In genomic region chr3:25045291-25045690, GRCh38 we compare ENCODE assay signal across 14 cellular contexts.
DNase-seq lines count a peak whose midpoint lies in the region; ATAC-seq, FAIRE-seq and TF ChIP-seq lines count a peak whose summit lies in the region.
"Had no signal": no experiment of that assay in that cellular context is flagged by ENCODE, and none has a peak within 500 bp of the region (broad histone marks: within the 10 kb centered on the region; RNA-seq: fewer than 3 reads in every experiment).

No MANE protein-coding gene starts in this region.

- H3K36me3 Mint-ChIP-seq in progenitor cell of endocrine pancreas (ENCODE audit: insufficient read depth), result peaks cover 1% of the 10 kb centered on the region
- no peaks in the 10 kb centered on the region for H3K36me3 Mint-ChIP-seq in effector memory CD8-positive, alpha-beta T cell (ENCODE audit: insufficient read depth)

- peak overlapping the region; percentile 59 for H3K27ac Mint-ChIP-seq in progenitor cell of endocrine pancreas
- no peak overlapping the region for H3K27ac Mint-ChIP-seq in effector memory CD8-positive, alpha-beta T cell
- H3K27ac Mint-ChIP-seq: activated T-cell treated with anti-CD3 and anti-CD28 coated beads, Interleukin-2, amount 50 U/mL, for 72 hours; CD4-positive, alpha-beta T cell had no signal

- peak; percentile 7 for DNase-seq in RPMI7951 (ENCODE audit: low read depth)
- peak; percentile 76 for DNase-seq in islet precursor cell
- DNase-seq in progenitor cell of endocrine pancreas (ENCODE audit: low spot score, unreplicated experiment), result no peak
- no peak for DNase-seq in hepatic stellate cell (ENCODE audit: low spot score)
- DNase-seq in effector memory CD8-positive, alpha-beta T cell, result no peak
- DNase-seq in GM19238 (ENCODE audit: insufficient read length, low spot score), result no peak
- DNase-seq: activated CD4-positive, CD25-positive, alpha-beta regulatory T cell treated with anti-CD3 and anti-CD28 coated beads, Interleukin-2, amount 50 U/mL, for 72 hours; activated T-cell treated with anti-CD3 and anti-CD28 coated beads, Interleukin-2, amount 50 U/mL, for 72 hours; CD4-positive, alpha-beta T cell; kidney glomerular epithelial cell; MM.1S; NCI-H524 treated with DMSO at 0.1 percent for 48 hours had no signal

- peaks cover 5% of the 10 kb centered on the region for H3K9me3 Mint-ChIP-seq in progenitor cell of endocrine pancreas (ENCODE audit: low read depth)
- peaks cover 2 to 7% of the 10 kb centered on the region in 2 donors for H3K9me3 Mint-ChIP-seq in effector memory CD8-positive, alpha-beta T cell

- FAIRE-seq in endometrium (lab: Jason Lieb, UNC), result peak; percentile 89

- TF ChIP-seq CTCF in progenitor cell of endocrine pancreas (IDR thresholded peaks at IDR 0.05; ENCODE audit: unreplicated experiment), result no peak

- H3K4me1 Mint-ChIP-seq in progenitor cell of endocrine pancreas (ENCODE audit: low read depth), result peaks cover 12% of the 10 kb centered on the region
- no peaks in the 10 kb centered on the region for H3K4me1 Mint-ChIP-seq in effector memory CD8-positive, alpha-beta T cell (ENCODE audit: low read depth in 2 of 2)

- H3K4me3 Mint-ChIP-seq in progenitor cell of endocrine pancreas (ENCODE audit: low read depth), result no peak overlapping the region
- H3K4me3 Mint-ChIP-seq in effector memory CD8-positive, alpha-beta T cell, result no peak overlapping the region
- H3K4me3 Mint-ChIP-seq: activated T-cell treated with anti-CD3 and anti-CD28 coated beads, Interleukin-2, amount 50 U/mL, for 72 hours; CD4-positive, alpha-beta T cell had no signal

- ATAC-seq in effector memory CD8-positive, alpha-beta T cell (replicated peaks), result no peak
- ATAC-seq in GM21529 (IDR thresholded peaks at IDR 0.05; ENCODE audit: unreplicated experiment), result no peak
- ATAC-seq: activated T-cell treated with anti-CD3 and anti-CD28 coated beads, Interleukin-2, amount 50 U/mL, for 72 hours had no signal

- H3K27me3 Mint-ChIP-seq in progenitor cell of endocrine pancreas, result no peaks in the 10 kb centered on the region
- H3K27me3 Mint-ChIP-seq in effector memory CD8-positive, alpha-beta T cell, result no peaks in the 10 kb centered on the region
- H3K27me3 Mint-ChIP-seq: CD4-positive, alpha-beta T cell had no signal

Comparison
In these comparisons a context has a peak if more than half of its experiments do, and no peak if none do; other contexts are left out.
1. DNase-seq: peak in RPMI7951 (single experiment) and islet precursor cell (single experiment); none in progenitor cell of endocrine pancreas (single experiment), hepatic stellate cell (single experiment), effector memory CD8-positive, alpha-beta T cell (0 of 3) and GM19238 (single experiment).